Comparison of ENCODE assay signal across 1 cellular context in genomic region chr17:81236784-81237183, GRCh38.
TF ChIP-seq lines count a peak whose summit lies in the region.

No MANE protein-coding gene starts in this region.

TF ChIP-seq in K562, 482 proteins besides CTCF, POLR2A, EP300 and RAD21:
- TF ChIP-seq ZNF3 (CRISPR knock-in tag; IDR thresholded peaks at IDR 0.05), result no peak
- TF ChIP-seq ZSCAN32 (CRISPR knock-in tag; IDR thresholded peaks at IDR 0.05), result no peak
- no peak for TF ChIP-seq ZNF76 (CRISPR knock-in tag; IDR thresholded peaks at IDR 0.05; ENCODE audit: borderline replicate concordance)
- TF ChIP-seq POLR2G (IDR thresholded peaks at IDR 0.05; ENCODE audit: low read depth, low read length), result 0 out of 2 replicates have a peak, but pooled peaks have one; percentile 4
- no peak for TF ChIP-seq DEAF1 (CRISPR knock-in tag; IDR thresholded peaks at IDR 0.05)
- no peak for TF ChIP-seq TCF7 (IDR thresholded peaks at IDR 0.05; ENCODE audit: borderline replicate concordance)
- no peak for TF ChIP-seq HDAC8 (tag; IDR thresholded peaks at IDR 0.05)
